ENCODE assay signal across 8 cellular contexts in genomic region chr17:78316867-78317816, GRCh38. TPM values are rescaled to one million over a fixed set of nuclear protein-coding genes. Genes with fewer than 3 reads are reported as not detected.
A peak's percentile ranks its signal among the peaks of the same experiment; 100 is the strongest.
DNase-seq lines count a peak whose midpoint lies in the region; ATAC-seq and TF ChIP-seq lines count a peak whose summit lies in the region.

No MANE protein-coding gene starts in this region.

- no peak for ATAC-seq in aorta (ENCODE audit: low FRiP score)

- intact Hi-C loops in aorta (cut with DNase I) = no loop called here

- no peak for TF ChIP-seq CTCF in neural progenitor cell (IDR thresholded peaks at IDR 0.05)

- no peak overlapping the region for H3K4me3 ChIP-seq in effector memory CD4-positive, alpha-beta T cell (ENCODE audit: insufficient read depth, low read depth, low read length, poor library complexity, severe bottlenecking)
- H3K4me3 ChIP-seq in neural progenitor cell (no peak overlapping the region), aorta (ENCODE audit: low read length in 2 of 2) (no peak overlapping the region)

- H2AFZ ChIP-seq in neural progenitor cell (replicated peaks) = no peak overlapping the region

- no peak overlapping the region for H3K9ac ChIP-seq in neural progenitor cell

- 78% methylated on average over 21 of the region's 21 CpGs for WGBS in aorta, 2 donors

- H4K20me1 ChIP-seq in neural progenitor cell (ENCODE audit: low read depth) = no peaks in the 10 kb centered on the region

- peaks cover 39% of the 10 kb centered on the region for H3K4me1 Mint-ChIP-seq in neural progenitor cell

- H3K9me3 Mint-ChIP-seq in neural progenitor cell = no peaks in the 10 kb centered on the region

- H3K4me2 ChIP-seq in neural progenitor cell = peak overlapping the region; percentile 36

- peaks cover 25% of the 10 kb centered on the region for H3K4me1 ChIP-seq in effector memory CD4-positive, alpha-beta T cell (ENCODE audit: control insufficient read depth, insufficient read depth, low read length, poor library complexity, severe bottlenecking)
- H3K4me1 ChIP-seq in neural progenitor cell = peaks cover 30% of the 10 kb centered on the region
- no peaks in the 10 kb centered on the region for H3K4me1 ChIP-seq in aorta (ENCODE audit: control insufficient read depth in 1 of 2, insufficient read depth in 2 of 2, low read length in 2 of 2)

- no peak overlapping the region for H3K27ac Mint-ChIP-seq in neural progenitor cell

- peak overlapping the region; percentile 32 for H3K27ac ChIP-seq in effector memory CD4-positive, alpha-beta T cell (ENCODE audit: insufficient read depth, low read length, poor library complexity, severe bottlenecking)
- H3K27ac ChIP-seq in neural progenitor cell (no peak overlapping the region), aorta (ENCODE audit: low read depth in 1 of 2, low read length in 2 of 2) (no peak overlapping the region)

- peaks cover 61% of the 10 kb centered on the region for H3F3A ChIP-seq in neural progenitor cell (ENCODE audit: low read depth)

- H3K36me3 Mint-ChIP-seq in neural progenitor cell = no peaks in the 10 kb centered on the region

- no peaks in the 10 kb centered on the region for H3K9me3 ChIP-seq in effector memory CD4-positive, alpha-beta T cell (ENCODE audit: control insufficient read depth, low read length)
- H3K9me3 ChIP-seq in neural progenitor cell (ENCODE audit: low read depth) = no peaks in the 10 kb centered on the region
- no peaks in the 10 kb centered on the region for H3K9me3 ChIP-seq in aorta (ENCODE audit: control insufficient read depth, low read length)

- H3K27me3 ChIP-seq in effector memory CD4-positive, alpha-beta T cell (replicated peaks; ENCODE audit: control insufficient read depth, insufficient read depth, low read length, poor library complexity, severe bottlenecking) = no peaks in the 10 kb centered on the region
- peaks cover 49% of the 10 kb centered on the region for H3K27me3 ChIP-seq in neural progenitor cell
- H3K27me3 ChIP-seq in aorta (ENCODE audit: control insufficient read depth in 1 of 2, insufficient read depth in 2 of 2, low read length in 1 of 2) = no peaks in the 10 kb centered on the region

- H3K36me3 ChIP-seq in effector memory CD4-positive, alpha-beta T cell (ENCODE audit: control insufficient read depth, insufficient read depth, low read length) = no peaks in the 10 kb centered on the region
- H3K36me3 ChIP-seq in neural progenitor cell = no peaks in the 10 kb centered on the region
- H3K36me3 ChIP-seq in aorta (ENCODE audit: control insufficient read depth in 1 of 2, insufficient read depth in 2 of 2, low read length in 1 of 2) = no peaks in the 10 kb centered on the region

- peaks cover 38% of the 10 kb centered on the region for H3K27me3 Mint-ChIP-seq in neural progenitor cell (ENCODE audit: insufficient read depth, low read depth)

- no peaks in the 10 kb centered on the region for H3K79me2 ChIP-seq in neural progenitor cell (ENCODE audit: low read depth)

- DNase-seq in ELR (ENCODE audit: low read depth) = peak; percentile 46
- peak; percentile 52 for DNase-seq in LoVo (ENCODE audit: low spot score)
- no peak for DNase-seq in effector memory CD4-positive, alpha-beta T cell
- DNase-seq in neural progenitor cell (ENCODE audit: low spot score) = peak; percentile 53
- DNase-seq in NCI-H1930 (lab: John Stamatoyannopoulos, UW) = no peak
- no peak for DNase-seq in aorta
- no peak for DNase-seq in NCI-H2171 (lab: John Stamatoyannopoulos, UW)
- no peak for DNase-seq in NK-92 treated with Interleukin-12 subunit alpha and Interleukin-12 subunit beta, amount 100 ng/mL, for 24 hours (lab: John Stamatoyannopoulos, UW)

- H3K4me3 Mint-ChIP-seq in neural progenitor cell = no peak overlapping the region

RNA-seq across cellular contexts. Expression of gene SOCS3, which starts 42.7 kb away (rescaled TPM):
- total RNA-seq in neural progenitor cell (ENCODE audit: low replicate concordance) (7.5 and 16.7 TPM in 2 replicates), aorta (100 to 1,000 TPM; 107 to 182 TPM)
- polyA plus RNA-seq in aorta = 10 to 100 TPM; 15.5 to 76.1 TPM

Comparison
In these comparisons a context has a peak if more than half of its experiments do, and no peak if none do; other contexts are left out.
1. DNase-seq: peak in ELR (single experiment), LoVo (single experiment) and neural progenitor cell (single experiment); none in effector memory CD4-positive, alpha-beta T cell (0 of 3), NCI-H1930 (0 of 2), aorta (0 of 2), NCI-H2171 (single experiment) and NK-92 treated with Interleukin-12 subunit alpha and Interleukin-12 subunit beta, amount 100 ng/mL, for 24 hours (single experiment).